ENCODE assay signal across 26 cellular contexts in genomic region chr14:105847400-105847799, GRCh38.
"Had no signal": no experiment of that assay in that cellular context is flagged by ENCODE, and none has a peak within 500 bp of the region (broad histone marks: within the 10 kb centered on the region; RNA-seq: fewer than 3 reads in every experiment).

No MANE protein-coding gene starts in this region.

- ATAC-seq: activated CD4-positive, CD25-positive, alpha-beta regulatory T cell treated with anti-CD3 and anti-CD28 coated beads, Interleukin-2, amount 50 U/mL, for 24 hours; body of pancreas; effector memory CD8-positive, alpha-beta T cell; gastroesophageal sphincter; left colon; naive thymus-derived CD8-positive, alpha-beta T cell; pancreas had no signal

- H3K27me3 ChIP-seq: adrenal gland, body of pancreas, tibial nerve had no signal

- H3K9me3 Mint-ChIP-seq: activated CD4-positive, alpha-beta memory T cell treated with anti-CD3 and anti-CD28 coated beads, Interleukin-2, amount 10 ng/mL, durations not matched to agents 7 days and 5 days; activated CD4-positive, alpha-beta T cell treated with anti-CD3 and anti-CD28 coated beads, Interleukin-2, amount 10 ng/mL, durations not matched to agents 7 days and 5 days; activated naive CD4-positive, alpha-beta T cell treated with anti-CD3 and anti-CD28 coated beads for 36 hours; activated naive CD8-positive, alpha-beta T cell treated with anti-CD3 and anti-CD28 coated beads for 36 hours; effector memory CD8-positive, alpha-beta T cell; memory B cell; naive thymus-derived CD8-positive, alpha-beta T cell had no signal

- H3K27ac ChIP-seq: adrenal gland, body of pancreas, gastroesophageal sphincter, pancreas, prostate gland, tibial nerve, VCaP had no signal

- H3K4me3 Mint-ChIP-seq: activated CD4-positive, alpha-beta memory T cell treated with anti-CD3 and anti-CD28 coated beads, Interleukin-2, amount 10 ng/mL, durations not matched to agents 7 days and 5 days; activated CD4-positive, alpha-beta T cell treated with anti-CD3 and anti-CD28 coated beads, Interleukin-2, amount 10 ng/mL, durations not matched to agents 7 days and 5 days; activated naive CD4-positive, alpha-beta T cell treated with anti-CD3 and anti-CD28 coated beads for 36 hours; activated naive CD8-positive, alpha-beta T cell treated with anti-CD3 and anti-CD28 coated beads for 36 hours; effector memory CD8-positive, alpha-beta T cell; memory B cell; naive thymus-derived CD8-positive, alpha-beta T cell; neural crest cell had no signal

- H3K4me3 ChIP-seq: adrenal gland, body of pancreas, gastroesophageal sphincter, pancreas, prostate gland, tibial nerve had no signal

- H3K4me1 ChIP-seq: adrenal gland, body of pancreas, gastroesophageal sphincter, pancreas, prostate gland, tibial nerve had no signal

- H3K36me3 ChIP-seq: adrenal gland, gastroesophageal sphincter, pancreas, prostate gland, tibial nerve had no signal

- DNase-seq: activated CD4-positive, alpha-beta memory T cell treated with anti-CD3 and anti-CD28 coated beads, Interleukin-2, amount 10 ng/mL, durations not matched to agents 7 days and 5 days; activated CD4-positive, alpha-beta T cell treated with anti-CD3 and anti-CD28 coated beads, Interleukin-2, amount 10 ng/mL, durations not matched to agents 7 days and 5 days; activated effector memory CD4-positive, alpha-beta T cell treated with Interleukin-2 at 50 U/mL for 16 hours; activated naive CD4-positive, alpha-beta T cell treated with anti-CD3 and anti-CD28 coated beads for 36 hours; activated naive CD8-positive, alpha-beta T cell treated with anti-CD3 and anti-CD28 coated beads for 36 hours; effector memory CD8-positive, alpha-beta T cell; hippocampal formation; left colon; midbrain; nucleus accumbens; retina; stimulated activated CD4-positive, alpha-beta T cell treated with anti-CD3 and anti-CD28 coated beads, Interleukin-15, amount 100 ng/mL, for 24 hours; stimulated activated CD4-positive, alpha-beta T cell treated with anti-CD3 and anti-CD28 coated beads, Interleukin-2, amount 100 ng/mL, for 24 hours; stimulated activated naive CD4-positive, alpha-beta T cell treated with Interleukin-2 at 50 U/mL for 16 hours; T-helper 9 cell had no signal

- H3K9me3 ChIP-seq: adrenal gland, body of pancreas, pancreas, prostate gland had no signal

- H3K4me1 Mint-ChIP-seq: activated CD4-positive, alpha-beta memory T cell treated with anti-CD3 and anti-CD28 coated beads, Interleukin-2, amount 10 ng/mL, durations not matched to agents 7 days and 5 days; activated CD4-positive, alpha-beta T cell treated with anti-CD3 and anti-CD28 coated beads, Interleukin-2, amount 10 ng/mL, durations not matched to agents 7 days and 5 days; activated naive CD8-positive, alpha-beta T cell treated with anti-CD3 and anti-CD28 coated beads for 36 hours; naive thymus-derived CD8-positive, alpha-beta T cell; neural crest cell had no signal

- H3K27me3 Mint-ChIP-seq: activated CD4-positive, alpha-beta memory T cell treated with anti-CD3 and anti-CD28 coated beads, Interleukin-2, amount 10 ng/mL, durations not matched to agents 7 days and 5 days; activated naive CD8-positive, alpha-beta T cell treated with anti-CD3 and anti-CD28 coated beads for 36 hours; memory B cell; naive thymus-derived CD8-positive, alpha-beta T cell had no signal

- H3K36me3 Mint-ChIP-seq: activated naive CD8-positive, alpha-beta T cell treated with anti-CD3 and anti-CD28 coated beads for 36 hours; naive thymus-derived CD8-positive, alpha-beta T cell had no signal

- H3K27ac Mint-ChIP-seq: activated CD4-positive, alpha-beta memory T cell treated with anti-CD3 and anti-CD28 coated beads, Interleukin-2, amount 10 ng/mL, durations not matched to agents 7 days and 5 days; activated CD4-positive, alpha-beta T cell treated with anti-CD3 and anti-CD28 coated beads, Interleukin-2, amount 10 ng/mL, durations not matched to agents 7 days and 5 days; activated naive CD4-positive, alpha-beta T cell treated with anti-CD3 and anti-CD28 coated beads for 36 hours; activated naive CD8-positive, alpha-beta T cell treated with anti-CD3 and anti-CD28 coated beads for 36 hours; effector memory CD8-positive, alpha-beta T cell; naive thymus-derived CD8-positive, alpha-beta T cell had no signal
